8 cellular contexts compared by ENCODE assay signal in the genomic region with DNA sequence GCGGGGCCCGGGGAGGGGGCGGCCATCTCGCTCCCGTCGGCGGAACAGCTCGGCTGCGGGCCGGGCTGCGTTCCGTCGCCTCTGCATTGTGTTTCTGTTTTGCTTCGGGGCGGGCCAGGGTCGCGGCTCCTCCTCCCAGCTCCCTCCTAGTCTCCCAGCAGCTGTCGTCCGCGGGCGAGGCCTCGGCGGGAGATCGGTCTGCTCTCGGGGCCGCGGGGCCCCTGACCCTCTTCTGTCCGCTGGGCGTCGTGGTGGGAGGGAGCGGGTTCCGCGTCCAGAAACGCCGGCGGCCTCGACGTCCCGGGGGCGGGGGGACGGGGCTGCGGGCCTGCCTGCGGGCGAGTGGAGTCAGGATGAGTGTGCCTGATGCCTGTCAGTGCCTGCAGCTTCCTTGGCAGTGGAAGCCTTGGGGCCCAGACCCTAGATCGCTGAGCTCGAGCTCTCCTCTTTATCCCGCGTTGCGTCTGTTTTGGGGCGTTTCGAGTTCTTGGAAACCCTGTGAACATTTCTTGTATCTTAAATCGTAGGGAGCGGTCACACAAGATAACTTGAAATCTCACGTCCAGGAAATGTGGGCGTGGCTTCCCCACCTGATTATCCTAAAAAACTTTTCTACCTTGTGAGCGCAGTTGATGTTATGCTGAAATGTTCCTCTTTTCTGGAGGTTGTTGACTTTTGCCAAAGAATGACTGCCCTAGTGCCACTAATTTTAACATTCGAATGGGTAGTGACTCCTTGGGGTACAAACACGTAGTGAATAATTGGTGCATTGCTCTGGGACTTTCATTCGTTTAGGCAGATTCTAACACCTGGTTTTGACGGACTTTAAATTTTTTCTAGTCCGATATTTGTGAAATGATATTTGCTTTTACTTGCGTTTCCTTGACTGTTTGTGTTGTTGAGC. TPM values are rescaled to one million over a fixed set of nuclear protein-coding genes. Genes with fewer than 3 reads are reported as not detected.
DNase-seq lines count a peak whose midpoint lies in the region; TF ChIP-seq lines count a peak whose summit lies in the region.

No MANE protein-coding gene starts in this region.

- TF ChIP-seq CTCF in choroid plexus epithelial cell (conservative IDR thresholded peaks at IDR 0.05; ENCODE audit: low read depth, low read length), result no peak

- H3K27ac ChIP-seq in SJSA1, result peak overlapping the region; percentile 76

- H3K36me3 ChIP-seq in H7 (replicated peaks; ENCODE audit: control insufficient read depth, insufficient read depth, low read length) (no peaks in the 10 kb centered on the region), SJSA1 (peaks cover 24% of the 10 kb centered on the region)

- DNase-seq in activated CD8-positive, alpha-beta memory T cell treated with anti-CD3 and anti-CD28 coated beads for 48 hours (ENCODE audit: low read depth in 2 of 3, low spot score in 2 of 3), result peak in 2 of 3 experiments; percentile 28 to 52
- no peak for DNase-seq in activated CD8-positive, alpha-beta memory T cell treated with anti-CD3 and anti-CD28 coated beads for 24 hours
- peak; percentile 87 for DNase-seq in H7
- peak; percentile 81 for DNase-seq in LHCN-M2 (ENCODE audit: low read depth)
- peak; percentile 79 to 84 for DNase-seq in SJSA1 (ENCODE audit: low read depth in 1 of 2, low spot score in 2 of 2)
- peak; percentile 73 for DNase-seq in choroid plexus epithelial cell (ENCODE audit: low read depth)
- DNase-seq in kidney tubule cell (ENCODE audit: low spot score), result peak; percentile 78
- DNase-seq in stimulated activated CD4-positive, alpha-beta T cell treated with anti-CD3 and anti-CD28 coated beads, Interleukin-4, amount 100 ng/mL, for 48 hours (ENCODE audit: low read depth in 2 of 2), result peak; percentile 59 to 67

- no peaks in the 10 kb centered on the region for H3K9me3 ChIP-seq in SJSA1 (replicated peaks)

- peaks cover 19% of the 10 kb centered on the region for H3K4me1 ChIP-seq in SJSA1 (replicated peaks)

- H3K27me3 ChIP-seq in H7 (ENCODE audit: control insufficient read depth, insufficient read depth, low read length) (no peaks in the 10 kb centered on the region), SJSA1 (replicated peaks) (no peaks in the 10 kb centered on the region)

- H3K4me3 ChIP-seq in H7 (ENCODE audit: insufficient read depth, low read depth, low read length) (peak overlapping the region; percentile 94), SJSA1 (peak overlapping the region; percentile 86), choroid plexus epithelial cell (ENCODE audit: low read depth, low read length) (peak overlapping the region; percentile 86)

RNA-seq across cellular contexts. Expression of a gene that starts 0.7 kb away (rescaled TPM):
- 15.3 and 24.9 TPM in 2 replicates for total RNA-seq in H7 (2014; rRNA removed; shearing (Covaris generic))
- 17.9 and 20.0 TPM in 2 replicates for total RNA-seq in LHCN-M2 (2014; rRNA removed)
- polyA plus RNA-seq in LHCN-M2 (2012), result 5.0 TPM
- 35.4 and 49.6 TPM in 2 replicates for total RNA-seq in SJSA1 (2014; rRNA removed; shearing (Covaris generic))
